ENCODE assay signal across 8 cellular contexts in genomic region chr7:140478361-140479061, GRCh38. TPM values are rescaled to one million over a fixed set of nuclear protein-coding genes. Genes with fewer than 3 reads are reported as not detected.
DNase-seq lines count a peak whose midpoint lies in the region; ATAC-seq and TF ChIP-seq lines count a peak whose summit lies in the region.

No MANE protein-coding gene starts in this region.

- H3K4me1 ChIP-seq in lower lobe of right lung, result peaks cover 28% of the 10 kb centered on the region

- no peaks in the 10 kb centered on the region for H3K9me3 ChIP-seq in lower lobe of right lung

- intact Hi-C loops in dorsolateral prefrontal cortex (cut with DNase I), result loop anchor here (5.0 to 10.0 kb wide), 3 partner anchors 144 to 446 kb away; partner anchors contain the start of gene BRAF (in 1 of the 2)
- intact Hi-C loops in lower lobe of right lung (cut with DNase I), result no loop called here

- H3K36me3 ChIP-seq in lower lobe of right lung, result no peaks in the 10 kb centered on the region

- H3K4me3 ChIP-seq in dorsolateral prefrontal cortex (peak overlapping the region; percentile 66 to 100 (median 94)), lower lobe of right lung (peak overlapping the region; percentile 98)

- H3K27ac ChIP-seq in dorsolateral prefrontal cortex, result peak overlapping the region; percentile 17 to 95 (median 86)
- H3K27ac ChIP-seq in lower lobe of right lung, result peak overlapping the region; percentile 94

- DNase-seq in DMS153 (lab: John Stamatoyannopoulos, UW) (peak; percentile 38), DMS153 treated with DMSO at 0.1 percent for 48 hours (lab: John Stamatoyannopoulos, UW; ENCODE audit: unreplicated experiment) (no peak), NCI-H1417 (lab: John Stamatoyannopoulos, UW) (peak; percentile 63 to 91 (median 85)), dorsolateral prefrontal cortex (peak in 7 of 10 donors; percentile 21 to 63 (median 37)), lower lobe of right lung (peak; percentile 57)
- peak; percentile 57 for DNase-seq in activated CD4-positive, CD25-positive, alpha-beta regulatory T cell treated with anti-CD3 and anti-CD28 coated beads, Interleukin-2, amount 50 U/mL, for 72 hours
- peak; percentile 14 to 25 (median 19) for DNase-seq in stimulated activated CD4-positive, alpha-beta T cell treated with anti-CD3 and anti-CD28 coated beads, TNF-alpha, amount 100 ng/mL, for 24 hours (ENCODE audit: low read depth in 3 of 3)

- ATAC-seq in HG02763 (IDR thresholded peaks at IDR 0.05; ENCODE audit: unreplicated experiment) (peak; percentile 14), lower lobe of right lung (peak; percentile 16 to 54)

- TF ChIP-seq CTCF in dorsolateral prefrontal cortex (IDR thresholded peaks at IDR 0.05 in 54 of 56, conservative IDR thresholded peaks at IDR 0.05 in 2 of 56; ENCODE audit: low read depth in 1 of 56, partially characterized antibody in 56 of 56) (no peak), lower lobe of right lung (IDR thresholded peaks at IDR 0.05) (no peak)

- H3K27me3 ChIP-seq in dorsolateral prefrontal cortex (no peaks in the 10 kb centered on the region), lower lobe of right lung (ENCODE audit: low read depth) (no peaks in the 10 kb centered on the region)

RNA-seq across cellular contexts. Expression of gene MKRN1, which starts 0.8 kb away (rescaled TPM):
- 100 to 1,000 TPM in 31 of 120 experiments, 10 to 100 TPM in 89; 64.7 to 117 (median 91.9) TPM for total RNA-seq in dorsolateral prefrontal cortex
- 112 TPM for total RNA-seq in lower lobe of right lung
